In the genomic region with DNA sequence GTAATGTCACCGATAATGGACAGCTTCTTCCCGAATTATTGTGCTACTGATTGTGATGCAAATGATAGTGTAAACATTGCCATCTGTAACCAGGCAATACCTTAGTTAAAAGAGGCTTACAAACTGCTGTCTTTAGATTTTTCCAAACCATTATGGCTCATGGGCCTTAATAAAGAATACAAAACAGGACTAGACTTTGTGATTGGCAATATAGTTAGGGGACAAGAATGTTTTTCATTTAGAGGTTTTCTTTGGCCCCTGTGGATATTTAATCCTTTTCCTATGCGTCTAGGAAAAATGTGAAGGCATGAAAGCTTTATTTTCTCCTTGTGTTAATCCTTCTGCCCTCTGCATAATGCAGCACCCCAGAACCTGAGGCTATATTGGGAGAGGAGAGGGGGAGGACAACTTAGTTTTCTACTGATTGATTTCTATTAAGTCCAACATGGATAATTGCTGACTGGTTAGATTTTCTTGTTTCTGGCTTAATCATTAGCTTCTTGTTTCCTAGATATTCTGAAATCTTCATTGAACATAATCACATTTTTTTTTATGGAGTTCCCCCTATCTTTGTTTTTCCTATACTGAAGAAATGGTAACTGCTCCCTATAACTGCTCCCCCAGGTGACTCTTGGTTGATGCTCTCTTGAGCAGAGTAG, we compare ENCODE assay signal across 1 cellular context.
TF ChIP-seq lines count a peak whose summit lies in the region.

No MANE protein-coding gene starts in this region.

TF ChIP-seq in K562, 482 proteins besides CTCF, POLR2A, EP300 and RAD21 (continued from another document):
- TF ChIP-seq POLR2H (tag; IDR thresholded peaks at IDR 0.05; ENCODE audit: low read depth) (no peak), MAFG (tag; conservative IDR thresholded peaks at IDR 0.05) (peak; percentile 67), C11orf30 (IDR thresholded peaks at IDR 0.05; ENCODE audit: low read depth) (peak; percentile 84), TCFL5 (CRISPR knock-in tag; conservative IDR thresholded peaks at IDR 0.05) (no peak), ZNF408 (CRISPR knock-in tag; IDR thresholded peaks at IDR 0.05; ENCODE audit: low read depth) (no peak), XRCC5 (IDR thresholded peaks at IDR 0.05; ENCODE audit: low read depth, low read length) (no peak), MEF2D (tag; conservative IDR thresholded peaks at IDR 0.05; ENCODE audit: low read depth) (no peak), ZNF316 (IDR thresholded peaks at IDR 0.05) (peak; percentile 91), WHSC1 (IDR thresholded peaks at IDR 0.05; ENCODE audit: low read length) (no peak), ZNF3 (CRISPR knock-in tag; IDR thresholded peaks at IDR 0.05) (no peak)
- TF ChIP-seq, protein P1, sequence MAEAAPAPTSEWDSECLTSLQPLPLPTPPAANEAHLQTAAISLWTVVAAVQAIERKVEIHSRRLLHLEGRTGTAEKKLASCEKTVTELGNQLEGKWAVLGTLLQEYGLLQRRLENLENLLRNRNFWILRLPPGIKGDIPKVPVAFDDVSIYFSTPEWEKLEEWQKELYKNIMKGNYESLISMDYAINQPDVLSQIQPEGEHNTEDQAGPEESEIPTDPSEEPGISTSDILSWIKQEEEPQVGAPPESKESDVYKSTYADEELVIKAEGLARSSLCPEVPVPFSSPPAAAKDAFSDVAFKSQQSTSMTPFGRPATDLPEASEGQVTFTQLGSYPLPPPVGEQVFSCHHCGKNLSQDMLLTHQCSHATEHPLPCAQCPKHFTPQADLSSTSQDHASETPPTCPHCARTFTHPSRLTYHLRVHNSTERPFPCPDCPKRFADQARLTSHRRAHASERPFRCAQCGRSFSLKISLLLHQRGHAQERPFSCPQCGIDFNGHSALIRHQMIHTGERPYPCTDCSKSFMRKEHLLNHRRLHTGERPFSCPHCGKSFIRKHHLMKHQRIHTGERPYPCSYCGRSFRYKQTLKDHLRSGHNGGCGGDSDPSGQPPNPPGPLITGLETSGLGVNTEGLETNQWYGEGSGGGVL (CRISPR knock-in tag; IDR thresholded peaks at IDR 0.05): no peak
- TF ChIP-seq, protein P2, sequence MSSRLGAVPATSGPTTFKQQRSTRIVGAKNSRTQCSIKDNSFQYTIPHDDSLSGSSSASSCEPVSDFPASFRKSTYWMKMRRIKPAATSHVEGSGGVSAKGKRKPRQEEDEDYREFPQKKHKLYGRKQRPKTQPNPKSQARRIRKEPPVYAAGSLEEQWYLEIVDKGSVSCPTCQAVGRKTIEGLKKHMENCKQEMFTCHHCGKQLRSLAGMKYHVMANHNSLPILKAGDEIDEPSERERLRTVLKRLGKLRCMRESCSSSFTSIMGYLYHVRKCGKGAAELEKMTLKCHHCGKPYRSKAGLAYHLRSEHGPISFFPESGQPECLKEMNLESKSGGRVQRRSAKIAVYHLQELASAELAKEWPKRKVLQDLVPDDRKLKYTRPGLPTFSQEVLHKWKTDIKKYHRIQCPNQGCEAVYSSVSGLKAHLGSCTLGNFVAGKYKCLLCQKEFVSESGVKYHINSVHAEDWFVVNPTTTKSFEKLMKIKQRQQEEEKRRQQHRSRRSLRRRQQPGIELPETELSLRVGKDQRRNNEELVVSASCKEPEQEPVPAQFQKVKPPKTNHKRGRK (tag; IDR thresholded peaks at IDR 0.05): no peak
- TF ChIP-seq, protein P3, sequence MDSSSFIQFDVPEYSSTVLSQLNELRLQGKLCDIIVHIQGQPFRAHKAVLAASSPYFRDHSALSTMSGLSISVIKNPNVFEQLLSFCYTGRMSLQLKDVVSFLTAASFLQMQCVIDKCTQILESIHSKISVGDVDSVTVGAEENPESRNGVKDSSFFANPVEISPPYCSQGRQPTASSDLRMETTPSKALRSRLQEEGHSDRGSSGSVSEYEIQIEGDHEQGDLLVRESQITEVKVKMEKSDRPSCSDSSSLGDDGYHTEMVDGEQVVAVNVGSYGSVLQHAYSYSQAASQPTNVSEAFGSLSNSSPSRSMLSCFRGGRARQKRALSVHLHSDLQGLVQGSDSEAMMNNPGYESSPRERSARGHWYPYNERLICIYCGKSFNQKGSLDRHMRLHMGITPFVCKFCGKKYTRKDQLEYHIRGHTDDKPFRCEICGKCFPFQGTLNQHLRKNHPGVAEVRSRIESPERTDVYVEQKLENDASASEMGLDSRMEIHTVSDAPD (CRISPR knock-in tag; IDR thresholded peaks at IDR 0.05): no peak
